In the genomic region with DNA sequence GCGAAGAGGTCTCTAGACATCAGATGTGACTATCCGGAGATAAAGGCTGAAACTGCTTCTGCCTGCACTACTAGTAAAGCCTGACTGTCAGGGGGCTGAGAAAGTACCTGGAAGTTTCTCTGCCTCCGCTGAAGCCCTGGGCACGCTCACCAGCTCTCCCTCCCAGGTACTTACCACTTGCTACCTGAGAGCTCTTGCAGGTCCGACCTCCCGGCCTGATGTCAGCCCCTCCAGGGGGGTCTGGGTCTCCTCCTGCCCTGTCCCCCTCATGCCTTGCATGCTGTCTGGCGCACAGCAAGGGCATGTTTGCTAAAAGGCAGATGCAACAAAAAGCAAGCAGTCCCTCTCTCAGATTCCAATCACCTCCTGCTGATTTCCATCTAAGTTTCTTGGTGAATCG, we compare ENCODE assay signal across 10 cellular contexts. TPM values are rescaled to one million over a fixed set of nuclear protein-coding genes. Genes with fewer than 3 reads are reported as not detected.
DNase-seq lines count a peak whose midpoint lies in the region; ATAC-seq and TF ChIP-seq lines count a peak whose summit lies in the region.
"Had no signal": no experiment of that assay in that cellular context is flagged by ENCODE, and none has a peak within 500 bp of the region (broad histone marks: within the 10 kb centered on the region; RNA-seq: fewer than 3 reads in every experiment).

No MANE protein-coding gene starts in this region.

- no peaks in the 10 kb centered on the region for H3K9me3 Mint-ChIP-seq in HFFc6
- no peaks in the 10 kb centered on the region for H3K9me3 Mint-ChIP-seq in natural killer cell
- no peaks in the 10 kb centered on the region for H3K9me3 Mint-ChIP-seq in activated T-cell treated with anti-CD3 and anti-CD28 coated beads, Interleukin-2, amount 50 U/mL, for 4 hours
- H3K9me3 Mint-ChIP-seq: CD4-positive, alpha-beta T cell had no signal

- peak overlapping the region; percentile 89 for H3K27ac ChIP-seq in mammary epithelial cell (ENCODE audit: insufficient read depth, low read depth, low read length)
- H3K27ac ChIP-seq in temporal lobe (ENCODE audit: low read depth, low read length) = peak overlapping the region; percentile 14

- dilution Hi-C loops in mammary epithelial cell (cut with HindIII; ENCODE audit: low sequenced_read_pairs) = no loop called here

- in situ Hi-C loops in mammary epithelial cell (cut with MboI; ENCODE audit: low sequenced_read_pairs in 2 of 2) = loop anchor here in 1 of 2 donors (25.0 kb wide), 1 partner anchor 482 kb away; a partner anchor contains a TSS

- no peak overlapping the region for H3K4me3 ChIP-seq in mammary epithelial cell (replicated peaks in 1 of 3; ENCODE audit: insufficient read depth in 1 of 3, low read depth in 2 of 3, low read length in 3 of 3)
- no peak overlapping the region for H3K4me3 ChIP-seq in mucosa of stomach (ENCODE audit: low read length)

- H3K4me3 Mint-ChIP-seq in HFFc6 = peak overlapping the region; percentile 82; the same call in 1 of the 2 replicates
- H3K4me3 Mint-ChIP-seq in natural killer cell = no peak overlapping the region
- H3K4me3 Mint-ChIP-seq in activated T-cell treated with anti-CD3 and anti-CD28 coated beads, Interleukin-2, amount 50 U/mL, for 4 hours = no peak overlapping the region
- H3K4me3 Mint-ChIP-seq: CD4-positive, alpha-beta T cell had no signal

- DNase-seq in HFFc6 = no peak
- DNase-seq in mammary epithelial cell = no peak
- no peak for DNase-seq in natural killer cell
- DNase-seq in activated CD4-positive, alpha-beta T cell treated with anti-CD3 and anti-CD28 coated beads for 1 hour = no peak
- DNase-seq in activated T-cell treated with anti-CD3 and anti-CD28 coated beads, Interleukin-2, amount 50 U/mL, for 4 hours = no peak
- DNase-seq in activated CD4-positive, CD25-positive, alpha-beta regulatory T cell (lab: John Stamatoyannopoulos, UW) = no peak
- DNase-seq: CD4-positive, alpha-beta T cell; NCI-H2171 had no signal

- H3K27me3 Mint-ChIP-seq in HFFc6 (ENCODE audit: insufficient read depth) (no peaks in the 10 kb centered on the region), natural killer cell (ENCODE audit: low read depth in 2 of 2) (no peaks in the 10 kb centered on the region)
- no peaks in the 10 kb centered on the region for H3K27me3 Mint-ChIP-seq in activated T-cell treated with anti-CD3 and anti-CD28 coated beads, Interleukin-2, amount 50 U/mL, for 4 hours (ENCODE audit: low read depth)
- H3K27me3 Mint-ChIP-seq: CD4-positive, alpha-beta T cell had no signal

- no peak for ATAC-seq in natural killer cell
- no peak for ATAC-seq in activated T-cell treated with anti-CD3 and anti-CD28 coated beads, Interleukin-2, amount 50 U/mL, for 4 hours

- H3K36me3 Mint-ChIP-seq in HFFc6 (ENCODE audit: low read depth) = peaks cover 53% of the 10 kb centered on the region
- H3K36me3 Mint-ChIP-seq in natural killer cell = no peaks in the 10 kb centered on the region
- H3K36me3 Mint-ChIP-seq in activated T-cell treated with anti-CD3 and anti-CD28 coated beads, Interleukin-2, amount 50 U/mL, for 4 hours (ENCODE audit: insufficient read depth) = peaks cover 34% of the 10 kb centered on the region

- H3K9ac ChIP-seq in mammary epithelial cell (ENCODE audit: insufficient read depth, low read length) = peak overlapping the region; percentile 57
- peak overlapping the region; percentile 59 for H3K9ac ChIP-seq in mucosa of stomach (ENCODE audit: low read length)

- WGBS in mammary epithelial cell (ENCODE audit: low coverage, missing lambda C conversion rate) = 93% methylated on average over 8 of the region's 8 CpGs

- H3K36me3 ChIP-seq in mammary epithelial cell (ENCODE audit: insufficient read depth, low read length) (peaks cover 15% of the 10 kb centered on the region), mucosa of stomach (ENCODE audit: control insufficient read depth, insufficient read depth, low read length) (peaks cover 26% of the 10 kb centered on the region)

- TF ChIP-seq CTCF in HFFc6 (IDR thresholded peaks at IDR 0.05) (no peak), mammary epithelial cell (conservative IDR thresholded peaks at IDR 0.05 in 1 of 2, IDR thresholded peaks at IDR 0.05 in 1 of 2; ENCODE audit: extremely low read depth in 1 of 2, insufficient read depth in 1 of 2, low read depth in 1 of 2, low read length in 2 of 2) (no peak), natural killer cell (IDR thresholded peaks at IDR 0.05) (no peak)

- H3K27ac Mint-ChIP-seq in HFFc6 (peak overlapping the region; percentile 99), natural killer cell (no peak overlapping the region)
- H3K27ac Mint-ChIP-seq: CD4-positive, alpha-beta T cell had no signal

- CTCF ChIA-PET in mammary epithelial cell (lab: Charles Lee; ENCODE audit: low non-redundant PET) = no interaction called here

- H4K20me1 ChIP-seq in mammary epithelial cell (ENCODE audit: insufficient read depth, low read length) = no peaks in the 10 kb centered on the region

- H3K27me3 ChIP-seq in mammary epithelial cell (ENCODE audit: insufficient read depth, low read length) = no peaks in the 10 kb centered on the region
- H3K27me3 ChIP-seq in mucosa of stomach (ENCODE audit: control insufficient read depth, insufficient read depth, low read length) = no peaks in the 10 kb centered on the region

- H3K4me1 Mint-ChIP-seq in HFFc6 (ENCODE audit: low read depth) (peaks cover 47% of the 10 kb centered on the region), natural killer cell (peaks cover 15 to 28% of the 10 kb centered on the region in 2 donors)
- H3K4me1 Mint-ChIP-seq in activated T-cell treated with anti-CD3 and anti-CD28 coated beads, Interleukin-2, amount 50 U/mL, for 4 hours (ENCODE audit: low read depth) = peaks cover 12% of the 10 kb centered on the region

- H3K4me1 ChIP-seq in mammary epithelial cell (ENCODE audit: insufficient read depth, low read length) (peaks cover 27% of the 10 kb centered on the region), mucosa of stomach (ENCODE audit: control insufficient read depth, insufficient read depth, low read length) (peaks cover 82% of the 10 kb centered on the region)

- no TSS peak for BruUV-seq in mammary epithelial cell (replicated peaks; lab: Mats Ljungman, UMichigan)

- H3K79me2 ChIP-seq in mammary epithelial cell (ENCODE audit: insufficient read depth, low read length) = peaks cover 85% of the 10 kb centered on the region

- intact Hi-C loops in mammary epithelial cell (cut with micrococcal nuclease) = no loop called here
- intact Hi-C loops in natural killer cell (cut with micrococcal nuclease) = no loop called here

- H2AFZ ChIP-seq in mammary epithelial cell (ENCODE audit: low read depth, low read length) = no peak overlapping the region

- no peaks in the 10 kb centered on the region for H3K9me3 ChIP-seq in mammary epithelial cell (replicated peaks; ENCODE audit: insufficient read depth, low read length)
- H3K9me3 ChIP-seq in mucosa of stomach (ENCODE audit: control insufficient read depth, low read length) = no peaks in the 10 kb centered on the region

- no peak overlapping the region for H3K4me2 ChIP-seq in mammary epithelial cell (ENCODE audit: insufficient read depth, low read depth, low read length)

RNA-seq across cellular contexts. Expression of a gene that starts 17.4 kb away (rescaled TPM):
- 10 to 100 TPM; 73.9 to 90.4 (median 78.1) TPM for total RNA-seq in HFFc6 (2021; fragmentation: NEBNext Ultra II Directional; extraction: Animal tissue kit (Norgen Biotek cat#: 25700))
- 10 to 100 TPM; 46.9 to 83.4 TPM for total RNA-seq in mammary epithelial cell
- polyA plus RNA-seq in mammary epithelial cell = 54.7 TPM
- 173 TPM for polyA minus RNA-seq in mammary epithelial cell
- total RNA-seq in temporal lobe = 16.7 TPM
- 10 to 100 TPM; 37.9 to 64.9 (median 45.2) TPM for total RNA-seq in natural killer cell
- 10 to 100 TPM; 27.2 to 34.6 (median 31.8) TPM for total RNA-seq in activated T-cell treated with anti-CD3 and anti-CD28 coated beads, Interleukin-2, amount 50 U/mL, for 4 hours

RNA-seq across cellular contexts. Expression of a gene that starts 33.7 kb away (rescaled TPM):
- 10 to 100 TPM; 12.5 to 15.4 (median 13.8) TPM for total RNA-seq in HFFc6 (2021; fragmentation: NEBNext Ultra II Directional; extraction: Animal tissue kit (Norgen Biotek cat#: 25700))
- total RNA-seq in mammary epithelial cell (10 to 100 TPM in 1 of 2 donors, 1 to 10 TPM in 1; 5.0 to 10.0 TPM), temporal lobe (42.0 TPM), natural killer cell (10 to 100 TPM in 2 of 3 donors, 1 to 10 TPM in 1; 7.9 to 17.7 (median 12.1) TPM)
- polyA plus RNA-seq in mammary epithelial cell = 3.4 TPM
- 8.7 TPM for polyA minus RNA-seq in mammary epithelial cell
- total RNA-seq in activated T-cell treated with anti-CD3 and anti-CD28 coated beads, Interleukin-2, amount 50 U/mL, for 4 hours = 10 to 100 TPM; 13.6 to 19.6 (median 17.6) TPM
